In the genomic region with DNA sequence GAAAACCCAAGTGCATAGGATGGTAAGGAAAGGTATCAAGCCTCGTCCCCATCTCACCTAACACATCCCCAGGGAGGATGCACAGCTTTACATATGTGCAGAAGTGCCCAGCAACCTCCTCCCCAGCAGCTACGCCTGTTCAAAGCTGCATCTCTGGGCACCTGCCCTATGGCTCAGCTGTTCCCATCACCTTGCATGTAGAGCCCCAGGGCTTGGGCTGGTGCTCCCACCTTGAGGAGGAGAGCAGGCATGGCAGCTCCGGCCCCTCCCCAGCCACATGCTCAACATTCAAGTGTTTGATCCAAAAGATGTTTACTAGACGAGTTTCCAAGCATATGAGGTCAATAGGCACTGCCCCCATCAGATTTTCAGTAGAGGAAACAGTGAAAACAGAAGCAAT, we compare ENCODE assay signal across 26 cellular contexts.
DNase-seq lines count a peak whose midpoint lies in the region; ATAC-seq and TF ChIP-seq lines count a peak whose summit lies in the region.
"Had no signal": no experiment of that assay in that cellular context is flagged by ENCODE, and none has a peak within 500 bp of the region (broad histone marks: within the 10 kb centered on the region; RNA-seq: fewer than 3 reads in every experiment).

No MANE protein-coding gene starts in this region.

- no peak overlapping the region for H2BK120ac ChIP-seq in mesendoderm (ENCODE audit: low read depth, low read length)

- H3K4me2 ChIP-seq in mesendoderm (ENCODE audit: low read length): no peak overlapping the region
- H3K4me2 ChIP-seq: smooth muscle cell had no signal

- peaks cover 12% of the 10 kb centered on the region for H3K4me1 Mint-ChIP-seq in Caco-2 (ENCODE audit: low read depth, unreplicated experiment)
- H3K4me1 Mint-ChIP-seq in T-cell: no peaks in the 10 kb centered on the region
- H3K4me1 Mint-ChIP-seq: CD14-positive monocyte had no signal

- peaks cover 6% of the 10 kb centered on the region for H3K36me3 Mint-ChIP-seq in Caco-2 (ENCODE audit: insufficient read depth, unreplicated experiment)
- peaks cover 54% of the 10 kb centered on the region for H3K36me3 Mint-ChIP-seq in T-cell

- H3K4me3 ChIP-seq in Caco-2 (ENCODE audit: low read depth, low read length) (no peak overlapping the region), WERI-Rb-1 (ENCODE audit: low read depth, low read length) (no peak overlapping the region), mesendoderm (ENCODE audit: low read length) (no peak overlapping the region)
- H3K4me3 ChIP-seq: body of pancreas, dorsolateral prefrontal cortex, K562, lower lobe of right lung, pancreas, smooth muscle cell, vagina had no signal

- no CpG with 5 or more reads among the region's 4 CpGs for WGBS in mesendoderm (ENCODE audit: extremely low coverage, insufficient coverage, low lambda C conversion rate)

- H3K27ac ChIP-seq in WERI-Rb-1 (no peak overlapping the region), mesendoderm (ENCODE audit: low read depth, low read length) (no peak overlapping the region)
- H3K27ac ChIP-seq: body of pancreas, dorsolateral prefrontal cortex, lower lobe of right lung, pancreas, vagina had no signal

- H3K4me1 ChIP-seq in Caco-2 (peaks cover 6% of the 10 kb centered on the region), mesendoderm (ENCODE audit: control insufficient read depth, low read depth, low read length) (no peaks in the 10 kb centered on the region)
- H3K4me1 ChIP-seq: body of pancreas, lower lobe of right lung, pancreas had no signal

- H2AK5ac ChIP-seq in mesendoderm (ENCODE audit: low read length): no peak overlapping the region

- no peak for ATAC-seq in T-cell (replicated peaks in 1 of 4)
- ATAC-seq: activated T-cell treated with anti-CD3 and anti-CD28 coated beads, Interleukin-2, amount 50 U/mL, for 72 hours; body of pancreas; K562; Panc1; pancreas had no signal

- intact Hi-C loops in Caco-2 (cut with micrococcal nuclease; ENCODE audit: unreplicated experiment): no loop called here

- H3K9me3 ChIP-seq in Caco-2 (no peaks in the 10 kb centered on the region), WERI-Rb-1 (ENCODE audit: severe bottlenecking) (no peaks in the 10 kb centered on the region)
- H3K9me3 ChIP-seq: body of pancreas, lower lobe of right lung, pancreas, vagina had no signal

- H3K27me3 ChIP-seq in Caco-2 (replicated peaks; ENCODE audit: control insufficient read depth, insufficient read depth, low read length) (no peaks in the 10 kb centered on the region), WERI-Rb-1 (ENCODE audit: insufficient read depth, low read depth, severe bottlenecking) (no peaks in the 10 kb centered on the region), mesendoderm (ENCODE audit: insufficient read depth, low read length, poor library complexity) (no peaks in the 10 kb centered on the region)
- H3K27me3 ChIP-seq: body of pancreas, dorsolateral prefrontal cortex, pancreas, vagina had no signal

- no peak overlapping the region for H2BK15ac ChIP-seq in mesendoderm (replicated peaks; ENCODE audit: low read depth)

- H3K4me3 Mint-ChIP-seq in Caco-2 (ENCODE audit: unreplicated experiment): no peak overlapping the region
- no peak overlapping the region for H3K4me3 Mint-ChIP-seq in T-cell
- H3K4me3 Mint-ChIP-seq: activated CD4-positive, alpha-beta T cell treated with anti-CD3 and anti-CD28 coated beads, Interleukin-2, amount 10 ng/mL, durations not matched to agents 24 days and 14 days; activated T-cell treated with anti-CD3 and anti-CD28 coated beads, Interleukin-2, amount 50 U/mL, for 72 hours; CD14-positive monocyte; stimulated activated naive CD8-positive, alpha-beta T cell treated with anti-CD3 and anti-CD28 coated beads, Interleukin-15, Interleukin-2, amounts not matched to agents 100 ng/mL and 50 ng/mL, for 24 hours had no signal

- no peak overlapping the region for H3K23ac ChIP-seq in mesendoderm (ENCODE audit: low read length)

- H2BK5ac ChIP-seq in mesendoderm (ENCODE audit: low read length): no peak overlapping the region

- H4K5ac ChIP-seq in mesendoderm (ENCODE audit: low read length): no peak overlapping the region

- no peak overlapping the region for H3K56ac ChIP-seq in mesendoderm (ENCODE audit: low read length)

- BruUV-seq in Caco-2 (replicated peaks; lab: Mats Ljungman, UMichigan): no TSS peak

- no peaks in the 10 kb centered on the region for H3K79me2 ChIP-seq in mesendoderm (ENCODE audit: control insufficient read depth, insufficient read depth, low read length)

- H3K9ac ChIP-seq in mesendoderm (ENCODE audit: low read length): no peak overlapping the region

- H3K27me3 Mint-ChIP-seq in Caco-2 (ENCODE audit: insufficient read depth, unreplicated experiment) (no peaks in the 10 kb centered on the region), T-cell (no peaks in the 10 kb centered on the region)
- H3K27me3 Mint-ChIP-seq: activated CD4-positive, alpha-beta T cell treated with anti-CD3 and anti-CD28 coated beads, Interleukin-2, amount 10 ng/mL, durations not matched to agents 24 days and 14 days; stimulated activated naive CD8-positive, alpha-beta T cell treated with anti-CD3 and anti-CD28 coated beads, Interleukin-15, Interleukin-2, amounts not matched to agents 100 ng/mL and 50 ng/mL, for 24 hours had no signal

- no peak overlapping the region for H4K8ac ChIP-seq in mesendoderm (ENCODE audit: low read depth, low read length)

- POLR2A ChIA-PET in Caco-2 (lab: Charles Lee) (no interaction called here), T-cell (lab: Charles Lee) (no interaction called here)

- no peak overlapping the region for H3K4ac ChIP-seq in mesendoderm (ENCODE audit: low read depth, low read length)

- DNase-seq in NCI-H82 (lab: John Stamatoyannopoulos, UW) (peak; percentile 43), NCI-H82 treated with DMSO at 0.1 percent for 48 hours (lab: John Stamatoyannopoulos, UW; ENCODE audit: unreplicated experiment) (no peak), Caco-2 (peak in 1 of 2 experiments; percentile 40), WERI-Rb-1 (peak; percentile 75), mesendoderm (peak; percentile 58), T-cell (no peak), UCSD-AML1 (lab: John Stamatoyannopoulos, UW; ENCODE audit: unreplicated experiment) (no peak), NOMO-1 treated with dmso at 0.1 percent for 144 hours (lab: John Stamatoyannopoulos, UW; ENCODE audit: unreplicated experiment) (no peak)
- DNase-seq: activated CD4-positive, alpha-beta T cell treated with anti-CD3 and anti-CD28 coated beads, Interleukin-2, amount 10 ng/mL, durations not matched to agents 24 days and 14 days; activated naive CD4-positive, alpha-beta T cell; activated T-cell treated with anti-CD3 and anti-CD28 coated beads, Interleukin-2, amount 50 U/mL, for 72 hours; lower lobe of right lung; NCI-H1092; NCI-H187; NCI-H2171 treated with DMSO at 0.1 percent for 48 hours; SIG-M5; stimulated activated CD4-positive, alpha-beta T cell treated with anti-CD3 and anti-CD28 coated beads, Interleukin-1b, Interleukin-23, amount 100 ng/mL, for 48 hours had no signal

- H3K18ac ChIP-seq in mesendoderm (ENCODE audit: low read length): no peak overlapping the region

- no peak overlapping the region for H3K27ac Mint-ChIP-seq in Caco-2 (ENCODE audit: unreplicated experiment)
- H3K27ac Mint-ChIP-seq in T-cell: no peak overlapping the region
- H3K27ac Mint-ChIP-seq: activated T-cell treated with anti-CD3 and anti-CD28 coated beads, Interleukin-2, amount 50 U/mL, for 72 hours; CD14-positive monocyte; stimulated activated naive CD8-positive, alpha-beta T cell treated with anti-CD3 and anti-CD28 coated beads, Interleukin-15, Interleukin-2, amounts not matched to agents 100 ng/mL and 50 ng/mL, for 24 hours had no signal

- TF ChIP-seq CTCF in Caco-2 (IDR thresholded peaks at IDR 0.05; ENCODE audit: insufficient read depth in 1 of 2, low read depth in 1 of 2, low read length in 1 of 2, severe bottlenecking in 1 of 2, unreplicated experiment in 1 of 2) (peak; percentile 21 to 45), WERI-Rb-1 (IDR thresholded peaks at IDR 0.05; ENCODE audit: low read depth, low read length) (peak; percentile 79)

- H3K9me3 Mint-ChIP-seq in Caco-2 (ENCODE audit: unreplicated experiment): no peaks in the 10 kb centered on the region
- H3K9me3 Mint-ChIP-seq in T-cell: no peaks in the 10 kb centered on the region
- H3K9me3 Mint-ChIP-seq: activated CD4-positive, alpha-beta T cell treated with anti-CD3 and anti-CD28 coated beads, Interleukin-2, amount 10 ng/mL, durations not matched to agents 24 days and 14 days; activated T-cell treated with anti-CD3 and anti-CD28 coated beads, Interleukin-2, amount 50 U/mL, for 72 hours; stimulated activated naive CD8-positive, alpha-beta T cell treated with anti-CD3 and anti-CD28 coated beads, Interleukin-15, Interleukin-2, amounts not matched to agents 100 ng/mL and 50 ng/mL, for 24 hours had no signal

- CTCF ChIA-PET in Caco-2 (lab: Charles Lee) (interaction anchor here (0.6 to 1.3 kb wide), 3 partner anchors 53 to 189 kb away, joined by 3 to 8 read pairs (median 3); no protein-coding TSS in a partner anchor), T-cell (lab: Charles Lee) (interaction anchor here in 1 of 2 donors (0.6 kb wide), 1 partner anchor 244 kb away, joined by 5 read pairs; no protein-coding TSS in a partner anchor)

- no peaks in the 10 kb centered on the region for H3K36me3 ChIP-seq in Caco-2 (ENCODE audit: control insufficient read depth, insufficient read depth, low read length)
- no peaks in the 10 kb centered on the region for H3K36me3 ChIP-seq in WERI-Rb-1
- H3K36me3 ChIP-seq in mesendoderm (ENCODE audit: control insufficient read depth, insufficient read depth, low read length): no peaks in the 10 kb centered on the region
- H3K36me3 ChIP-seq: pancreas, vagina had no signal

- H3K79me1 ChIP-seq in mesendoderm (ENCODE audit: low read length): no peaks in the 10 kb centered on the region

Comparison
In these comparisons a context has a peak if more than half of its experiments do, and no peak if none do; other contexts are left out.
1. DNase-seq: peak in NCI-H82 (single experiment), WERI-Rb-1 (single experiment) and mesendoderm (single experiment); none in NCI-H82 treated with DMSO at 0.1 percent for 48 hours (single experiment), T-cell (0 of 34), UCSD-AML1 (single experiment) and NOMO-1 treated with dmso at 0.1 percent for 144 hours (single experiment).